In the genomic region with DNA sequence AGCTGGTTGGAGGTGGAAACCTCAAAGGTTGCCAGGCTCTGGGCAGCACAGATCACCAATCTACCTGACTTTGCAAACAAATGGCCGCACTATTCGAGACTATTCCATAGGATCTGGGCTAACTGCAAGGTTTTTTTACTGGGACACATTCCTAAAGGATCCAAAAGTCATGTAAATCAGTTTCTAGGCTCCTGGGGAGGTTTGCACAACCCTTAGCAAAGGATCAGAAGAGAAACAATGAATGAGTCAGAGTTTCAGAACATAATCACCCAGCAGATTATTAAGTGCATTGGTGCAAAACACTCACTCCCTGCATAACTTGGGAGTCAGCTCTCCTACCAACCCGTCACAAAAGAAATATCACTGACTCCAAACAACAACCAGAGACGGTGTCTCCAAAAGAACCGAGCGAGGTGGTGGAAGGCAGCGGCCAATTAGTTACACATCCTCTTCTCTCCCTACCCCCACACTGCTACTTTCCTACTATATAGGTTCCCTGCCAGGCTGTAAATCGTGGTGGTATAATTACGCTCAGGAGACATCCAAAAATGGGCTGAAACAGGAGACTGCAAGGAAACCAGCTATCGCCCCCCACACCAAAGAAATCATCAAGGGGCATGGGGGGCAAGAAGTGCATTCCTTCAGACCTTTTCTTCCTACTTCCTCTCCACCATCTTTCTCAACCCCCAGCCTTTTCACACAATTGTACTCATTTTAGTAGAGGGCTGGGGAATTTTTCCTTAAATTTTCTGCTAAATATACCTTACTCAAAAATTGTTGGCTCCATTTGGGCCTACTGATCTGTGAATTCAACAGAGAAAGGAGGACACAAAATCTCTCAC, we compare ENCODE assay signal across 2 cellular contexts.
TF ChIP-seq lines count a peak whose summit lies in the region.

No MANE protein-coding gene starts in this region.

TF ChIP-seq in A549, 52 proteins besides CTCF, POLR2A, EP300 and RAD21:
- TF ChIP-seq GATA3 (IDR thresholded peaks at IDR 0.05; ENCODE audit: borderline replicate concordance) (0 out of 2 replicates have a peak, but pooled peaks have one; percentile 29), FOSL2 (IDR thresholded peaks at IDR 0.05) (peak; percentile 65), FOSL2 (CRISPR knock-in tag; IDR thresholded peaks at IDR 0.05) (peak; percentile 61), JUN (IDR thresholded peaks at IDR 0.05) (peak in 1 of 2 experiments; percentile 53; a peak in 1 of 5 replicates), CBX2 (IDR thresholded peaks at IDR 0.05; ENCODE audit: borderline replicate concordance, low read depth) (no peak), CEBPB (IDR thresholded peaks at IDR 0.05) (peak; percentile 65 to 72), POLR2AphosphoS2 (conservative IDR thresholded peaks at IDR 0.05; ENCODE audit: low read length) (no peak)
- TF ChIP-seq, protein P1, sequence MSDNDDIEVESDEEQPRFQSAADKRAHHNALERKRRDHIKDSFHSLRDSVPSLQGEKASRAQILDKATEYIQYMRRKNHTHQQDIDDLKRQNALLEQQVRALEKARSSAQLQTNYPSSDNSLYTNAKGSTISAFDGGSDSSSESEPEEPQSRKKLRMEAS (IDR thresholded peaks at IDR 0.05): 0 out of 2 replicates have a peak, but pooled peaks have one; percentile 47

TF ChIP-seq in HepG2, 621 proteins besides CTCF, POLR2A, EP300 and RAD21 (continues in another document):
- TF ChIP-seq ISL2 (CRISPR knock-in tag; IDR thresholded peaks at IDR 0.05) (no peak), DPF2 (CRISPR knock-in tag; IDR thresholded peaks at IDR 0.05; ENCODE audit: borderline replicate concordance, low read depth) (no peak), DR1 (CRISPR knock-in tag; IDR thresholded peaks at IDR 0.05) (peak; percentile 4; the same call in 1 of the 2 replicates), ESRRA (CRISPR knock-in tag; IDR thresholded peaks at IDR 0.05; ENCODE audit: low read depth) (no peak), ZNF430 (CRISPR knock-in tag; IDR thresholded peaks at IDR 0.05) (0 out of 2 replicates have a peak, but pooled peaks have one; percentile 23), ZFP36 (IDR thresholded peaks at IDR 0.05; ENCODE audit: borderline replicate concordance, low read depth, low read length, partially characterized antibody) (no peak), SNAPC2 (CRISPR knock-in tag; IDR thresholded peaks at IDR 0.05) (no peak), SCMH1 (CRISPR knock-in tag; IDR thresholded peaks at IDR 0.05; ENCODE audit: borderline replicate concordance) (no peak), ZNF772 (CRISPR knock-in tag; IDR thresholded peaks at IDR 0.05) (peak; percentile 15; the same call in 1 of the 2 replicates), ZNF781 (CRISPR knock-in tag; IDR thresholded peaks at IDR 0.05; ENCODE audit: borderline replicate concordance, not compliant biosample characterization) (no peak), MIER3 (CRISPR knock-in tag; IDR thresholded peaks at IDR 0.05; ENCODE audit: borderline replicate concordance) (no peak), FOXA3 (CRISPR knock-in tag; IDR thresholded peaks at IDR 0.05) (no peak), ZNF235 (CRISPR knock-in tag; IDR thresholded peaks at IDR 0.05; ENCODE audit: borderline replicate concordance) (no peak)
- TF ChIP-seq, protein P2, sequence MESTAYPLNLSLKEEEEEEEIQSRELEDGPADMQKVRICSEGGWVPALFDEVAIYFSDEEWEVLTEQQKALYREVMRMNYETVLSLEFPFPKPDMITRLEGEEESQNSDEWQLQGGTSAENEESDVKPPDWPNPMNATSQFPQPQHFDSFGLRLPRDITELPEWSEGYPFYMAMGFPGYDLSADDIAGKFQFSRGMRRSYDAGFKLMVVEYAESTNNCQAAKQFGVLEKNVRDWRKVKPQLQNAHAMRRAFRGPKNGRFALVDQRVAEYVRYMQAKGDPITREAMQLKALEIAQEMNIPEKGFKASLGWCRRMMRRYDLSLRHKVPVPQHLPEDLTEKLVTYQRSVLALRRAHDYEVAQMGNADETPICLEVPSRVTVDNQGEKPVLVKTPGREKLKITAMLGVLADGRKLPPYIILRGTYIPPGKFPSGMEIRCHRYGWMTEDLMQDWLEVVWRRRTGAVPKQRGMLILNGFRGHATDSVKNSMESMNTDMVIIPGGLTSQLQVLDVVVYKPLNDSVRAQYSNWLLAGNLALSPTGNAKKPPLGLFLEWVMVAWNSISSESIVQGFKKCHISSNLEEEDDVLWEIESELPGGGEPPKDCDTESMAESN (CRISPR knock-in tag; conservative IDR thresholded peaks at IDR 0.05): no peak
- TF ChIP-seq, protein P3, sequence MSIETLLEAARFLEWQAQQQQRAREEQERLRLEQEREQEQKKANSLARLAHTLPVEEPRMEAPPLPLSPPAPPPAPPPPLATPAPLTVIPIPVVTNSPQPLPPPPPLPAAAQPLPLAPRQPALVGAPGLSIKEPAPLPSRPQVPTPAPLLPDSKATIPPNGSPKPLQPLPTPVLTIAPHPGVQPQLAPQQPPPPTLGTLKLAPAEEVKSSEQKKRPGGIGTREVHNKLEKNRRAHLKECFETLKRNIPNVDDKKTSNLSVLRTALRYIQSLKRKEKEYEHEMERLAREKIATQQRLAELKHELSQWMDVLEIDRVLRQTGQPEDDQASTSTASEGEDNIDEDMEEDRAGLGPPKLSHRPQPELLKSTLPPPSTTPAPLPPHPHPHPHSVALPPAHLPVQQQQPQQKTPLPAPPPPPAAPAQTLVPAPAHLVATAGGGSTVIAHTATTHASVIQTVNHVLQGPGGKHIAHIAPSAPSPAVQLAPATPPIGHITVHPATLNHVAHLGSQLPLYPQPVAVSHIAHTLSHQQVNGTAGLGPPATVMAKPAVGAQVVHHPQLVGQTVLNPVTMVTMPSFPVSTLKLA (IDR thresholded peaks at IDR 0.05): no peak
- TF ChIP-seq, protein P4, sequence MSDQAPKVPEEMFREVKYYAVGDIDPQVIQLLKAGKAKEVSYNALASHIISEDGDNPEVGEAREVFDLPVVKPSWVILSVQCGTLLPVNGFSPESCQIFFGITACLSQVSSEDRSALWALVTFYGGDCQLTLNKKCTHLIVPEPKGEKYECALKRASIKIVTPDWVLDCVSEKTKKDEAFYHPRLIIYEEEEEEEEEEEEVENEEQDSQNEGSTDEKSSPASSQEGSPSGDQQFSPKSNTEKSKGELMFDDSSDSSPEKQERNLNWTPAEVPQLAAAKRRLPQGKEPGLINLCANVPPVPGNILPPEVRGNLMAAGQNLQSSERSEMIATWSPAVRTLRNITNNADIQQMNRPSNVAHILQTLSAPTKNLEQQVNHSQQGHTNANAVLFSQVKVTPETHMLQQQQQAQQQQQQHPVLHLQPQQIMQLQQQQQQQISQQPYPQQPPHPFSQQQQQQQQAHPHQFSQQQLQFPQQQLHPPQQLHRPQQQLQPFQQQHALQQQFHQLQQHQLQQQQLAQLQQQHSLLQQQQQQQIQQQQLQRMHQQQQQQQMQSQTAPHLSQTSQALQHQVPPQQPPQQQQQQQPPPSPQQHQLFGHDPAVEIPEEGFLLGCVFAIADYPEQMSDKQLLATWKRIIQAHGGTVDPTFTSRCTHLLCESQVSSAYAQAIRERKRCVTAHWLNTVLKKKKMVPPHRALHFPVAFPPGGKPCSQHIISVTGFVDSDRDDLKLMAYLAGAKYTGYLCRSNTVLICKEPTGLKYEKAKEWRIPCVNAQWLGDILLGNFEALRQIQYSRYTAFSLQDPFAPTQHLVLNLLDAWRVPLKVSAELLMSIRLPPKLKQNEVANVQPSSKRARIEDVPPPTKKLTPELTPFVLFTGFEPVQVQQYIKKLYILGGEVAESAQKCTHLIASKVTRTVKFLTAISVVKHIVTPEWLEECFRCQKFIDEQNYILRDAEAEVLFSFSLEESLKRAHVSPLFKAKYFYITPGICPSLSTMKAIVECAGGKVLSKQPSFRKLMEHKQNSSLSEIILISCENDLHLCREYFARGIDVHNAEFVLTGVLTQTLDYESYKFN (CRISPR knock-in tag; conservative IDR thresholded peaks at IDR 0.05): peak; percentile 58
- TF ChIP-seq, protein P5, sequence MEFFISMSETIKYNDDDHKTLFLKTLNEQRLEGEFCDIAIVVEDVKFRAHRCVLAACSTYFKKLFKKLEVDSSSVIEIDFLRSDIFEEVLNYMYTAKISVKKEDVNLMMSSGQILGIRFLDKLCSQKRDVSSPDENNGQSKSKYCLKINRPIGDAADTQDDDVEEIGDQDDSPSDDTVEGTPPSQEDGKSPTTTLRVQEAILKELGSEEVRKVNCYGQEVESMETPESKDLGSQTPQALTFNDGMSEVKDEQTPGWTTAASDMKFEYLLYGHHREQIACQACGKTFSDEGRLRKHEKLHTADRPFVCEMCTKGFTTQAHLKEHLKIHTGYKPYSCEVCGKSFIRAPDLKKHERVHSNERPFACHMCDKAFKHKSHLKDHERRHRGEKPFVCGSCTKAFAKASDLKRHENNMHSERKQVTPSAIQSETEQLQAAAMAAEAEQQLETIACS (CRISPR knock-in tag; IDR thresholded peaks at IDR 0.05): no peak
- TF ChIP-seq, protein P6, sequence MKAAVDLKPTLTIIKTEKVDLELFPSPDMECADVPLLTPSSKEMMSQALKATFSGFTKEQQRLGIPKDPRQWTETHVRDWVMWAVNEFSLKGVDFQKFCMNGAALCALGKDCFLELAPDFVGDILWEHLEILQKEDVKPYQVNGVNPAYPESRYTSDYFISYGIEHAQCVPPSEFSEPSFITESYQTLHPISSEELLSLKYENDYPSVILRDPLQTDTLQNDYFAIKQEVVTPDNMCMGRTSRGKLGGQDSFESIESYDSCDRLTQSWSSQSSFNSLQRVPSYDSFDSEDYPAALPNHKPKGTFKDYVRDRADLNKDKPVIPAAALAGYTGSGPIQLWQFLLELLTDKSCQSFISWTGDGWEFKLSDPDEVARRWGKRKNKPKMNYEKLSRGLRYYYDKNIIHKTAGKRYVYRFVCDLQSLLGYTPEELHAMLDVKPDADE (CRISPR knock-in tag; IDR thresholded peaks at IDR 0.05): no peak
- TF ChIP-seq, protein P7, sequence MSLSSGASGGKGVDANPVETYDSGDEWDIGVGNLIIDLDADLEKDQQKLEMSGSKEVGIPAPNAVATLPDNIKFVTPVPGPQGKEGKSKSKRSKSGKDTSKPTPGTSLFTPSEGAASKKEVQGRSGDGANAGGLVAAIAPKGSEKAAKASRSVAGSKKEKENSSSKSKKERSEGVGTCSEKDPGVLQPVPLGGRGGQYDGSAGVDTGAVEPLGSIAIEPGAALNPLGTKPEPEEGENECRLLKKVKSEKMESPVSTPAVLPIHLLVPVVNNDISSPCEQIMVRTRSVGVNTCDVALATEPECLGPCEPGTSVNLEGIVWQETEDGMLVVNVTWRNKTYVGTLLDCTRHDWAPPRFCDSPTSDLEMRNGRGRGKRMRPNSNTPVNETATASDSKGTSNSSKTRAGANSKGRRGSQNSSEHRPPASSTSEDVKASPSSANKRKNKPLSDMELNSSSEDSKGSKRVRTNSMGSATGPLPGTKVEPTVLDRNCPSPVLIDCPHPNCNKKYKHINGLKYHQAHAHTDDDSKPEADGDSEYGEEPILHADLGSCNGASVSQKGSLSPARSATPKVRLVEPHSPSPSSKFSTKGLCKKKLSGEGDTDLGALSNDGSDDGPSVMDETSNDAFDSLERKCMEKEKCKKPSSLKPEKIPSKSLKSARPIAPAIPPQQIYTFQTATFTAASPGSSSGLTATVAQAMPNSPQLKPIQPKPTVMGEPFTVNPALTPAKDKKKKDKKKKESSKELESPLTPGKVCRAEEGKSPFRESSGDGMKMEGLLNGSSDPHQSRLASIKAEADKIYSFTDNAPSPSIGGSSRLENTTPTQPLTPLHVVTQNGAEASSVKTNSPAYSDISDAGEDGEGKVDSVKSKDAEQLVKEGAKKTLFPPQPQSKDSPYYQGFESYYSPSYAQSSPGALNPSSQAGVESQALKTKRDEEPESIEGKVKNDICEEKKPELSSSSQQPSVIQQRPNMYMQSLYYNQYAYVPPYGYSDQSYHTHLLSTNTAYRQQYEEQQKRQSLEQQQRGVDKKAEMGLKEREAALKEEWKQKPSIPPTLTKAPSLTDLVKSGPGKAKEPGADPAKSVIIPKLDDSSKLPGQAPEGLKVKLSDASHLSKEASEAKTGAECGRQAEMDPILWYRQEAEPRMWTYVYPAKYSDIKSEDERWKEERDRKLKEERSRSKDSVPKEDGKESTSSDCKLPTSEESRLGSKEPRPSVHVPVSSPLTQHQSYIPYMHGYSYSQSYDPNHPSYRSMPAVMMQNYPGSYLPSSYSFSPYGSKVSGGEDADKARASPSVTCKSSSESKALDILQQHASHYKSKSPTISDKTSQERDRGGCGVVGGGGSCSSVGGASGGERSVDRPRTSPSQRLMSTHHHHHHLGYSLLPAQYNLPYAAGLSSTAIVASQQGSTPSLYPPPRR (CRISPR knock-in tag; IDR thresholded peaks at IDR 0.05; ENCODE audit: borderline replicate concordance): no peak
- TF ChIP-seq, protein P8, sequence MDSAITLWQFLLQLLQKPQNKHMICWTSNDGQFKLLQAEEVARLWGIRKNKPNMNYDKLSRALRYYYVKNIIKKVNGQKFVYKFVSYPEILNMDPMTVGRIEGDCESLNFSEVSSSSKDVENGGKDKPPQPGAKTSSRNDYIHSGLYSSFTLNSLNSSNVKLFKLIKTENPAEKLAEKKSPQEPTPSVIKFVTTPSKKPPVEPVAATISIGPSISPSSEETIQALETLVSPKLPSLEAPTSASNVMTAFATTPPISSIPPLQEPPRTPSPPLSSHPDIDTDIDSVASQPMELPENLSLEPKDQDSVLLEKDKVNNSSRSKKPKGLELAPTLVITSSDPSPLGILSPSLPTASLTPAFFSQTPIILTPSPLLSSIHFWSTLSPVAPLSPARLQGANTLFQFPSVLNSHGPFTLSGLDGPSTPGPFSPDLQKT (CRISPR knock-in tag; IDR thresholded peaks at IDR 0.05; ENCODE audit: borderline replicate concordance): no peak
- TF ChIP-seq, protein P9, sequence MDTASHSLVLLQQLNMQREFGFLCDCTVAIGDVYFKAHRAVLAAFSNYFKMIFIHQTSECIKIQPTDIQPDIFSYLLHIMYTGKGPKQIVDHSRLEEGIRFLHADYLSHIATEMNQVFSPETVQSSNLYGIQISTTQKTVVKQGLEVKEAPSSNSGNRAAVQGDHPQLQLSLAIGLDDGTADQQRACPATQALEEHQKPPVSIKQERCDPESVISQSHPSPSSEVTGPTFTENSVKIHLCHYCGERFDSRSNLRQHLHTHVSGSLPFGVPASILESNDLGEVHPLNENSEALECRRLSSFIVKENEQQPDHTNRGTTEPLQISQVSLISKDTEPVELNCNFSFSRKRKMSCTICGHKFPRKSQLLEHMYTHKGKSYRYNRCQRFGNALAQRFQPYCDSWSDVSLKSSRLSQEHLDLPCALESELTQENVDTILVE (CRISPR knock-in tag; IDR thresholded peaks at IDR 0.05): no peak
- TF ChIP-seq, protein P10, sequence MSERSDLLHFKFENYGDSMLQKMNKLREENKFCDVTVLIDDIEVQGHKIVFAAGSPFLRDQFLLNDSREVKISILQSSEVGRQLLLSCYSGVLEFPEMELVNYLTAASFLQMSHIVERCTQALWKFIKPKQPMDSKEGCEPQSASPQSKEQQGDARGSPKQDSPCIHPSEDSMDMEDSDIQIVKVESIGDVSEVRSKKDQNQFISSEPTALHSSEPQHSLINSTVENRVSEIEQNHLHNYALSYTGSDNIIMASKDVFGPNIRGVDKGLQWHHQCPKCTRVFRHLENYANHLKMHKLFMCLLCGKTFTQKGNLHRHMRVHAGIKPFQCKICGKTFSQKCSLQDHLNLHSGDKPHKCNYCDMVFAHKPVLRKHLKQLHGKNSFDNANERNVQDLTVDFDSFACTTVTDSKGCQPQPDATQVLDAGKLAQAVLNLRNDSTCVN (CRISPR knock-in tag; IDR thresholded peaks at IDR 0.05; ENCODE audit: borderline replicate concordance): no peak; the same call in 1 of the 2 replicates
